Comparison of ENCODE assay signal across 1 cellular context in genomic region chr19:17471410-17472125, GRCh38.
TF ChIP-seq lines count a peak whose summit lies in the region.

No MANE protein-coding gene starts in this region.

TF ChIP-seq in A549, 52 proteins besides CTCF, POLR2A, EP300 and RAD21 (continued from another document):
- TF ChIP-seq JUN (IDR thresholded peaks at IDR 0.05) (no peak), CHD2 (IDR thresholded peaks at IDR 0.05; ENCODE audit: low read length, partially characterized antibody) (no peak), POLR2AphosphoS2 (conservative IDR thresholded peaks at IDR 0.05; ENCODE audit: low read length) (no peak), ZSCAN20 (CRISPR knock-in tag; IDR thresholded peaks at IDR 0.05) (no peak), HOXA7 (CRISPR knock-in tag; IDR thresholded peaks at IDR 0.05) (no peak), JUNB (IDR thresholded peaks at IDR 0.05) (no peak), HMGXB4 (CRISPR knock-in tag; IDR thresholded peaks at IDR 0.05; ENCODE audit: borderline replicate concordance) (no peak), ZNF302 (CRISPR knock-in tag; IDR thresholded peaks at IDR 0.05) (no peak)
